In the genomic region with DNA sequence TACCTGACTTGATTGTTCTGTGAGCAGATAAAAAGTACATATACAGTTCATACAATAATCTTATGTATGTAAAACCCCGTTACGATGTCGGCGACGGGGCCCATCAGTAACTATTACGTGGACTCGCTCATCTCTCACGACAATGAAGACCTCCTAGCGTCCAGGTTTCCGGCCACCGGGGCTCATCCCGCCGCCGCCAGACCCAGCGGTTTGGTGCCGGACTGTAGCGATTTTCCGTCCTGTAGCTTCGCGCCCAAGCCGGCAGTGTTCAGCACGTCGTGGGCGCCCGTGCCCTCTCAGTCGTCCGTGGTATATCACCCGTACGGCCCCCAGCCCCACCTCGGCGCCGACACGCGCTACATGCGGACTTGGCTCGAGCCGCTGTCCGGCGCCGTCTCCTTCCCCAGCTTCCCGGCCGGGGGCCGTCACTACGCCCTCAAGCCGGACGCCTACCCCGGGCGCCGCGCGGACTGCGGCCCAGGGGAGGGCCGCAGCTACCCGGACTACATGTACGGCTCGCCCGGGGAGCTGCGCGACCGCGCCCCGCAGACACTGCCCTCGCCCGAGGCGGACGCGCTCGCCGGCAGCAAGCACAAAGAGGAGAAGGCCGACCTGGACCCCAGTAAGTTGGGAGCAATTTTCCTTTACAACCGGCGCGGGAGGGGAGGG, we compare ENCODE assay signal across 1 cellular context.
TF ChIP-seq lines count a peak whose summit lies in the region.

A gene (plus strand): TSS at position 57 of the 669 bp plus-strand sequence. CDS start 28 bp downstream, at position 85.

TF ChIP-seq in HEK293, 187 proteins besides CTCF, POLR2A, EP300 and RAD21 (continued from another document and continues in another):
- TF ChIP-seq, protein P1, sequence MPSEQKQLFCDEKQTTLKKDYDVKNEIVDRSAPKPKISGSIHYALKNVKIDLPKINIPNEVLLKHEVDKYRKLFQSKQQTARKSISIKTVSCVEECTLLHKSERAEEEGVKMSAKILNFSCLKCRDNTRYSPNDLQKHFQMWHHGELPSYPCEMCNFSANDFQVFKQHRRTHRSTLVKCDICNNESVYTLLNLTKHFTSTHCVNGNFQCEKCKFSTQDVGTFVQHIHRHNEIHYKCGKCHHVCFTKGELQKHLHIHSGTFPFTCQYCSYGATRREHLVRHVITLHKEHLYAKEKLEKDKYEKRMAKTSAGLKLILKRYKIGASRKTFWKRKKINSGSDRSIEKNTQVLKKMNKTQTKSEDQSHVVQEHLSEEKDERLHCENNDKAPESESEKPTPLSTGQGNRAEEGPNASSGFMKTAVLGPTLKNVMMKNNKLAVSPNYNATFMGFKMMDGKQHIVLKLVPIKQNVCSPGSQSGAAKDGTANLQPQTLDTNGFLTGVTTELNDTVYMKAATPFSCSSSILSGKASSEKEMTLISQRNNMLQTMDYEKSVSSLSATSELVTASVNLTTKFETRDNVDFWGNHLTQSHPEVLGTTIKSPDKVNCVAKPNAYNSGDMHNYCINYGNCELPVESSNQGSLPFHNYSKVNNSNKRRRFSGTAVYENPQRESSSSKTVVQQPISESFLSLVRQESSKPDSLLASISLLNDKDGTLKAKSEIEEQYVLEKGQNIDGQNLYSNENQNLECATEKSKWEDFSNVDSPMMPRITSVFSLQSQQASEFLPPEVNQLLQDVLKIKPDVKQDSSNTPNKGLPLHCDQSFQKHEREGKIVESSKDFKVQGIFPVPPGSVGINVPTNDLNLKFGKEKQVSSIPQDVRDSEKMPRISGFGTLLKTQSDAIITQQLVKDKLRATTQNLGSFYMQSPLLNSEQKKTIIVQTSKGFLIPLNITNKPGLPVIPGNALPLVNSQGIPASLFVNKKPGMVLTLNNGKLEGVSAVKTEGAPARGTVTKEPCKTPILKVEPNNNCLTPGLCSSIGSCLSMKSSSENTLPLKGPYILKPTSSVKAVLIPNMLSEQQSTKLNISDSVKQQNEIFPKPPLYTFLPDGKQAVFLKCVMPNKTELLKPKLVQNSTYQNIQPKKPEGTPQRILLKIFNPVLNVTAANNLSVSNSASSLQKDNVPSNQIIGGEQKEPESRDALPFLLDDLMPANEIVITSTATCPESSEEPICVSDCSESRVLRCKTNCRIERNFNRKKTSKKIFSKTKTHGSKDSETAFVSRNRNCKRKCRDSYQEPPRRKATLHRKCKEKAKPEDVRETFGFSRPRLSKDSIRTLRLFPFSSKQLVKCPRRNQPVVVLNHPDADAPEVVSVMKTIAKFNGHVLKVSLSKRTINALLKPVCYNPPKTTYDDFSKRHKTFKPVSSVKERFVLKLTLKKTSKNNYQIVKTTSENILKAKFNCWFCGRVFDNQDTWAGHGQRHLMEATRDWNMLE (tag by site-specific recombination; conservative IDR thresholded peaks at IDR 0.05; ENCODE audit: low read depth) = no peak
- TF ChIP-seq ZNF747 (tag by site-specific recombination; IDR thresholded peaks at IDR 0.05) (no peak), HOXC10 (CRISPR knock-in tag; IDR thresholded peaks at IDR 0.05) (no peak), ZNF223 (tag by site-specific recombination; IDR thresholded peaks at IDR 0.05) (no peak), ZNF664 (tag by site-specific recombination; IDR thresholded peaks at IDR 0.05) (no peak), ZBTB21 (tag by site-specific recombination; IDR thresholded peaks at IDR 0.05) (no peak), ZNF423 (tag by site-specific recombination; IDR thresholded peaks at IDR 0.05) (no peak), MEIS1 (CRISPR knock-in tag; IDR thresholded peaks at IDR 0.05; ENCODE audit: borderline replicate concordance) (no peak), ZNF248 (tag by site-specific recombination; IDR thresholded peaks at IDR 0.05) (no peak), ZNF514 (tag by site-specific recombination; IDR thresholded peaks at IDR 0.05) (no peak), ZNF426 (tag by site-specific recombination; IDR thresholded peaks at IDR 0.05) (no peak), ZFHX2 (tag by site-specific recombination; conservative IDR thresholded peaks at IDR 0.05) (peak; percentile 66), TCF7L2 (IDR thresholded peaks at IDR 0.05; ENCODE audit: borderline replicate concordance, low read depth, low read length) (no peak)
- TF ChIP-seq, protein P2, sequence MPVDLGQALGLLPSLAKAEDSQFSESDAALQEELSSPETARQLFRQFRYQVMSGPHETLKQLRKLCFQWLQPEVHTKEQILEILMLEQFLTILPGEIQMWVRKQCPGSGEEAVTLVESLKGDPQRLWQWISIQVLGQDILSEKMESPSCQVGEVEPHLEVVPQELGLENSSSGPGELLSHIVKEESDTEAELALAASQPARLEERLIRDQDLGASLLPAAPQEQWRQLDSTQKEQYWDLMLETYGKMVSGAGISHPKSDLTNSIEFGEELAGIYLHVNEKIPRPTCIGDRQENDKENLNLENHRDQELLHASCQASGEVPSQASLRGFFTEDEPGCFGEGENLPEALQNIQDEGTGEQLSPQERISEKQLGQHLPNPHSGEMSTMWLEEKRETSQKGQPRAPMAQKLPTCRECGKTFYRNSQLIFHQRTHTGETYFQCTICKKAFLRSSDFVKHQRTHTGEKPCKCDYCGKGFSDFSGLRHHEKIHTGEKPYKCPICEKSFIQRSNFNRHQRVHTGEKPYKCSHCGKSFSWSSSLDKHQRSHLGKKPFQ (tag by site-specific recombination; IDR thresholded peaks at IDR 0.05) = no peak
- TF ChIP-seq, protein P3, sequence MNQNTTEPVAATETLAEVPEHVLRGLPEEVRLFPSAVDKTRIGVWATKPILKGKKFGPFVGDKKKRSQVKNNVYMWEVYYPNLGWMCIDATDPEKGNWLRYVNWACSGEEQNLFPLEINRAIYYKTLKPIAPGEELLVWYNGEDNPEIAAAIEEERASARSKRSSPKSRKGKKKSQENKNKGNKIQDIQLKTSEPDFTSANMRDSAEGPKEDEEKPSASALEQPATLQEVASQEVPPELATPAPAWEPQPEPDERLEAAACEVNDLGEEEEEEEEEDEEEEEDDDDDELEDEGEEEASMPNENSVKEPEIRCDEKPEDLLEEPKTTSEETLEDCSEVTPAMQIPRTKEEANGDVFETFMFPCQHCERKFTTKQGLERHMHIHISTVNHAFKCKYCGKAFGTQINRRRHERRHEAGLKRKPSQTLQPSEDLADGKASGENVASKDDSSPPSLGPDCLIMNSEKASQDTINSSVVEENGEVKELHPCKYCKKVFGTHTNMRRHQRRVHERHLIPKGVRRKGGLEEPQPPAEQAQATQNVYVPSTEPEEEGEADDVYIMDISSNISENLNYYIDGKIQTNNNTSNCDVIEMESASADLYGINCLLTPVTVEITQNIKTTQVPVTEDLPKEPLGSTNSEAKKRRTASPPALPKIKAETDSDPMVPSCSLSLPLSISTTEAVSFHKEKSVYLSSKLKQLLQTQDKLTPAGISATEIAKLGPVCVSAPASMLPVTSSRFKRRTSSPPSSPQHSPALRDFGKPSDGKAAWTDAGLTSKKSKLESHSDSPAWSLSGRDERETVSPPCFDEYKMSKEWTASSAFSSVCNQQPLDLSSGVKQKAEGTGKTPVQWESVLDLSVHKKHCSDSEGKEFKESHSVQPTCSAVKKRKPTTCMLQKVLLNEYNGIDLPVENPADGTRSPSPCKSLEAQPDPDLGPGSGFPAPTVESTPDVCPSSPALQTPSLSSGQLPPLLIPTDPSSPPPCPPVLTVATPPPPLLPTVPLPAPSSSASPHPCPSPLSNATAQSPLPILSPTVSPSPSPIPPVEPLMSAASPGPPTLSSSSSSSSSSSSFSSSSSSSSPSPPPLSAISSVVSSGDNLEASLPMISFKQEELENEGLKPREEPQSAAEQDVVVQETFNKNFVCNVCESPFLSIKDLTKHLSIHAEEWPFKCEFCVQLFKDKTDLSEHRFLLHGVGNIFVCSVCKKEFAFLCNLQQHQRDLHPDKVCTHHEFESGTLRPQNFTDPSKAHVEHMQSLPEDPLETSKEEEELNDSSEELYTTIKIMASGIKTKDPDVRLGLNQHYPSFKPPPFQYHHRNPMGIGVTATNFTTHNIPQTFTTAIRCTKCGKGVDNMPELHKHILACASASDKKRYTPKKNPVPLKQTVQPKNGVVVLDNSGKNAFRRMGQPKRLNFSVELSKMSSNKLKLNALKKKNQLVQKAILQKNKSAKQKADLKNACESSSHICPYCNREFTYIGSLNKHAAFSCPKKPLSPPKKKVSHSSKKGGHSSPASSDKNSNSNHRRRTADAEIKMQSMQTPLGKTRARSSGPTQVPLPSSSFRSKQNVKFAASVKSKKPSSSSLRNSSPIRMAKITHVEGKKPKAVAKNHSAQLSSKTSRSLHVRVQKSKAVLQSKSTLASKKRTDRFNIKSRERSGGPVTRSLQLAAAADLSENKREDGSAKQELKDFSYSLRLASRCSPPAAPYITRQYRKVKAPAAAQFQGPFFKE (tag by site-specific recombination; IDR thresholded peaks at IDR 0.05; ENCODE audit: borderline replicate concordance) = no peak
- TF ChIP-seq, protein P4, sequence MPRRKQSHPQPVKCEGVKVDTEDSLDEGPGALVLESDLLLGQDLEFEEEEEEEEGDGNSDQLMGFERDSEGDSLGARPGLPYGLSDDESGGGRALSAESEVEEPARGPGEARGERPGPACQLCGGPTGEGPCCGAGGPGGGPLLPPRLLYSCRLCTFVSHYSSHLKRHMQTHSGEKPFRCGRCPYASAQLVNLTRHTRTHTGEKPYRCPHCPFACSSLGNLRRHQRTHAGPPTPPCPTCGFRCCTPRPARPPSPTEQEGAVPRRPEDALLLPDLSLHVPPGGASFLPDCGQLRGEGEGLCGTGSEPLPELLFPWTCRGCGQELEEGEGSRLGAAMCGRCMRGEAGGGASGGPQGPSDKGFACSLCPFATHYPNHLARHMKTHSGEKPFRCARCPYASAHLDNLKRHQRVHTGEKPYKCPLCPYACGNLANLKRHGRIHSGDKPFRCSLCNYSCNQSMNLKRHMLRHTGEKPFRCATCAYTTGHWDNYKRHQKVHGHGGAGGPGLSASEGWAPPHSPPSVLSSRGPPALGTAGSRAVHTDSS (tag by site-specific recombination; IDR thresholded peaks at IDR 0.05) = no peak
- TF ChIP-seq, protein P5, sequence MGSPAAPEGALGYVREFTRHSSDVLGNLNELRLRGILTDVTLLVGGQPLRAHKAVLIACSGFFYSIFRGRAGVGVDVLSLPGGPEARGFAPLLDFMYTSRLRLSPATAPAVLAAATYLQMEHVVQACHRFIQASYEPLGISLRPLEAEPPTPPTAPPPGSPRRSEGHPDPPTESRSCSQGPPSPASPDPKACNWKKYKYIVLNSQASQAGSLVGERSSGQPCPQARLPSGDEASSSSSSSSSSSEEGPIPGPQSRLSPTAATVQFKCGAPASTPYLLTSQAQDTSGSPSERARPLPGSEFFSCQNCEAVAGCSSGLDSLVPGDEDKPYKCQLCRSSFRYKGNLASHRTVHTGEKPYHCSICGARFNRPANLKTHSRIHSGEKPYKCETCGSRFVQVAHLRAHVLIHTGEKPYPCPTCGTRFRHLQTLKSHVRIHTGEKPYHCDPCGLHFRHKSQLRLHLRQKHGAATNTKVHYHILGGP (tag by site-specific recombination; IDR thresholded peaks at IDR 0.05) = no peak
- TF ChIP-seq, protein P6, sequence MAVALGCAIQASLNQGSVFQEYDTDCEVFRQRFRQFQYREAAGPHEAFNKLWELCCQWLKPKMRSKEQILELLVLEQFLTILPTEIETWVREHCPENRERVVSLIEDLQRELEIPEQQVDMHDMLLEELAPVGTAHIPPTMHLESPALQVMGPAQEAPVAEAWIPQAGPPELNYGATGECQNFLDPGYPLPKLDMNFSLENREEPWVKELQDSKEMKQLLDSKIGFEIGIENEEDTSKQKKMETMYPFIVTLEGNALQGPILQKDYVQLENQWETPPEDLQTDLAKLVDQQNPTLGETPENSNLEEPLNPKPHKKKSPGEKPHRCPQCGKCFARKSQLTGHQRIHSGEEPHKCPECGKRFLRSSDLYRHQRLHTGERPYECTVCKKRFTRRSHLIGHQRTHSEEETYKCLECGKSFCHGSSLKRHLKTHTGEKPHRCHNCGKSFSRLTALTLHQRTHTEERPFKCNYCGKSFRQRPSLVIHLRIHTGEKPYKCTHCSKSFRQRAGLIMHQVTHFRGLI (tag by site-specific recombination; IDR thresholded peaks at IDR 0.05) = no peak
- TF ChIP-seq, protein P7, sequence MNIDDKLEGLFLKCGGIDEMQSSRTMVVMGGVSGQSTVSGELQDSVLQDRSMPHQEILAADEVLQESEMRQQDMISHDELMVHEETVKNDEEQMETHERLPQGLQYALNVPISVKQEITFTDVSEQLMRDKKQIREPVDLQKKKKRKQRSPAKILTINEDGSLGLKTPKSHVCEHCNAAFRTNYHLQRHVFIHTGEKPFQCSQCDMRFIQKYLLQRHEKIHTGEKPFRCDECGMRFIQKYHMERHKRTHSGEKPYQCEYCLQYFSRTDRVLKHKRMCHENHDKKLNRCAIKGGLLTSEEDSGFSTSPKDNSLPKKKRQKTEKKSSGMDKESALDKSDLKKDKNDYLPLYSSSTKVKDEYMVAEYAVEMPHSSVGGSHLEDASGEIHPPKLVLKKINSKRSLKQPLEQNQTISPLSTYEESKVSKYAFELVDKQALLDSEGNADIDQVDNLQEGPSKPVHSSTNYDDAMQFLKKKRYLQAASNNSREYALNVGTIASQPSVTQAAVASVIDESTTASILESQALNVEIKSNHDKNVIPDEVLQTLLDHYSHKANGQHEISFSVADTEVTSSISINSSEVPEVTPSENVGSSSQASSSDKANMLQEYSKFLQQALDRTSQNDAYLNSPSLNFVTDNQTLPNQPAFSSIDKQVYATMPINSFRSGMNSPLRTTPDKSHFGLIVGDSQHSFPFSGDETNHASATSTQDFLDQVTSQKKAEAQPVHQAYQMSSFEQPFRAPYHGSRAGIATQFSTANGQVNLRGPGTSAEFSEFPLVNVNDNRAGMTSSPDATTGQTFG (tag by site-specific recombination; IDR thresholded peaks at IDR 0.05; ENCODE audit: borderline replicate concordance) = no peak
- TF ChIP-seq, protein P8, sequence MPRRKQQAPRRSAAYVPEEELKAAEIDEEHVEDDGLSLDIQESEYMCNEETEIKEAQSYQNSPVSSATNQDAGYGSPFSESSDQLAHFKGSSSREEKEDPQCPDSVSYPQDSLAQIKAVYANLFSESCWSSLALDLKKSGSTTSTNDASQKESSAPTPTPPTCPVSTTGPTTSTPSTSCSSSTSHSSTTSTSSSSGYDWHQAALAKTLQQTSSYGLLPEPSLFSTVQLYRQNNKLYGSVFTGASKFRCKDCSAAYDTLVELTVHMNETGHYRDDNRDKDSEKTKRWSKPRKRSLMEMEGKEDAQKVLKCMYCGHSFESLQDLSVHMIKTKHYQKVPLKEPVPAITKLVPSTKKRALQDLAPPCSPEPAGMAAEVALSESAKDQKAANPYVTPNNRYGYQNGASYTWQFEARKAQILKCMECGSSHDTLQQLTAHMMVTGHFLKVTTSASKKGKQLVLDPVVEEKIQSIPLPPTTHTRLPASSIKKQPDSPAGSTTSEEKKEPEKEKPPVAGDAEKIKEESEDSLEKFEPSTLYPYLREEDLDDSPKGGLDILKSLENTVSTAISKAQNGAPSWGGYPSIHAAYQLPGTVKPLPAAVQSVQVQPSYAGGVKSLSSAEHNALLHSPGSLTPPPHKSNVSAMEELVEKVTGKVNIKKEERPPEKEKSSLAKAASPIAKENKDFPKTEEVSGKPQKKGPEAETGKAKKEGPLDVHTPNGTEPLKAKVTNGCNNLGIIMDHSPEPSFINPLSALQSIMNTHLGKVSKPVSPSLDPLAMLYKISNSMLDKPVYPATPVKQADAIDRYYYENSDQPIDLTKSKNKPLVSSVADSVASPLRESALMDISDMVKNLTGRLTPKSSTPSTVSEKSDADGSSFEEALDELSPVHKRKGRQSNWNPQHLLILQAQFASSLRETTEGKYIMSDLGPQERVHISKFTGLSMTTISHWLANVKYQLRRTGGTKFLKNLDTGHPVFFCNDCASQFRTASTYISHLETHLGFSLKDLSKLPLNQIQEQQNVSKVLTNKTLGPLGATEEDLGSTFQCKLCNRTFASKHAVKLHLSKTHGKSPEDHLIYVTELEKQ (tag by site-specific recombination; IDR thresholded peaks at IDR 0.05; ENCODE audit: borderline replicate concordance) = no peak
- TF ChIP-seq, protein P9, sequence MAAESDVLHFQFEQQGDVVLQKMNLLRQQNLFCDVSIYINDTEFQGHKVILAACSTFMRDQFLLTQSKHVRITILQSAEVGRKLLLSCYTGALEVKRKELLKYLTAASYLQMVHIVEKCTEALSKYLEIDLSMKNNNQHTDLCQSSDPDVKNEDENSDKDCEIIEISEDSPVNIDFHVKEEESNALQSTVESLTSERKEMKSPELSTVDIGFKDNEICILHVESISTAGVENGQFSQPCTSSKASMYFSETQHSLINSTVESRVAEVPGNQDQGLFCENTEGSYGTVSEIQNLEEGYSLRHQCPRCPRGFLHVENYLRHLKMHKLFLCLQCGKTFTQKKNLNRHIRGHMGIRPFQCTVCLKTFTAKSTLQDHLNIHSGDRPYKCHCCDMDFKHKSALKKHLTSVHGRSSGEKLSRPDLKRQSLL (tag by site-specific recombination; IDR thresholded peaks at IDR 0.05) = no peak
